ENCODE assay signal across 1 cellular context in genomic region chr6:14744212-14744556, GRCh38.
TF ChIP-seq lines count a peak whose summit lies in the region.

No MANE protein-coding gene starts in this region.

TF ChIP-seq in HCT116, 20 proteins besides CTCF, POLR2A, EP300 and RAD21 (continued from another document):
- TF ChIP-seq ZBTB33 (IDR thresholded peaks at IDR 0.05; ENCODE audit: extremely low read depth, insufficient replicate concordance, low read length), result no peak
- TF ChIP-seq CBX3 (IDR thresholded peaks at IDR 0.05; ENCODE audit: low read depth), result no peak
- TF ChIP-seq SIN3A (IDR thresholded peaks at IDR 0.05; ENCODE audit: low read depth), result no peak
